ENCODE assay signal across 31 cellular contexts in the genomic region with DNA sequence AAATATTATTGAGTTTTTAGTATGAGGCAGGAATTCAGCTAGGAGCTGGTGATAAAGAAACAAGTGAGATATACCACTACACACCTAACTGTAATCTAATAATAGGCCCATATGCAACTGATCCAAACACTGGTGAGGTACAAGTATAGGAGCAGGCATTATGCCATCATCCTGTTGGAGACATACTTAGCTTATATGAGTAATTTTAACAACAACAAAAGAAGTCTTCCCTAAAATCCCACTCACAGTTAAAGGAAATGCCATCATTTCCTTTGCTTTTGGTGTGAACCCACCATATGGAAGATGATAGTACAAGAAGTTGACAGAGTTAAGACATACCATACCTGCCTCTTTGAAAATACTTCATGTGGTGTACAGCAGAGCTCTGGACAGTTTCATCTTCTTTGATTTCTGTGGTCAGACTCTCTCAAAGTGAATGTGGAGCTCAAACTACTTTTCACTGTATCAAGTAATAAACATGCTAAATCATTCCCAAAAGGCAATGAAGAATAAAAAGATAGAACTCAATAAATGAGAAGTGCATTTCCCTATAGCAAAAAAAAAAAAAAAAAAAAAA.
A peak's percentile ranks its signal among the peaks of the same experiment; 100 is the strongest.
DNase-seq lines count a peak whose midpoint lies in the region; ATAC-seq, FAIRE-seq and TF ChIP-seq lines count a peak whose summit lies in the region.
"Had no signal": no experiment of that assay in that cellular context is flagged by ENCODE, and none has a peak within 500 bp of the region (broad histone marks: within the 10 kb centered on the region; RNA-seq: fewer than 3 reads in every experiment).

No MANE protein-coding gene starts in this region.

- H3K36me3 ChIP-seq in SK-N-SH (replicated peaks in 1 of 2; ENCODE audit: control insufficient read depth in 1 of 2, insufficient read depth in 2 of 2, low read length in 1 of 2), result no peaks in the 10 kb centered on the region
- no peaks in the 10 kb centered on the region for H3K36me3 ChIP-seq in endothelial cell of umbilical vein (ENCODE audit: control insufficient read depth in 2 of 2, extremely low read depth in 1 of 2, insufficient read depth in 2 of 2, low read length in 2 of 2)
- no peaks in the 10 kb centered on the region for H3K36me3 ChIP-seq in smooth muscle cell (ENCODE audit: low read depth)
- H3K36me3 ChIP-seq: breast epithelium, colonic mucosa, gastroesophageal sphincter had no signal

- TF ChIP-seq CTCF in SK-N-SH (IDR thresholded peaks at IDR 0.05) (no peak), endothelial cell of umbilical vein (IDR thresholded peaks at IDR 0.05; ENCODE audit: extremely low read depth in 1 of 2, insufficient read depth in 1 of 2, low read depth in 1 of 2, low read length in 2 of 2) (no peak), smooth muscle cell (IDR thresholded peaks at IDR 0.05; ENCODE audit: borderline replicate concordance, insufficient read depth, poor library complexity, severe bottlenecking) (no peak)

- BruUV-seq in endothelial cell of umbilical vein (replicated peaks; lab: Mats Ljungman, UMichigan), result no TSS peak

- POLR2A ChIA-PET in activated naive CD8-positive, alpha-beta T cell treated with anti-CD3 and anti-CD28 coated beads, Interleukin-2, amount 10 ng/mL, durations not matched to agents 7 days and 5 days (lab: Charles Lee), result no interaction called here
- POLR2A ChIA-PET in SK-N-SH (lab: Yijun Ruan, JAX), result no interaction called here
- POLR2A ChIA-PET in endothelial cell of umbilical vein (lab: Charles Lee), result interaction anchor here (0.7 kb wide), 1 partner anchor 25 kb away, joined by 3 read pairs; no protein-coding TSS in a partner anchor

- peaks cover 4% of the 10 kb centered on the region for H3K36me3 Mint-ChIP-seq in activated naive CD8-positive, alpha-beta T cell treated with anti-CD3 and anti-CD28 coated beads, Interleukin-2, amount 10 ng/mL, durations not matched to agents 7 days and 5 days
- H3K36me3 Mint-ChIP-seq in activated naive CD8-positive, alpha-beta T cell treated with anti-CD3 and anti-CD28 coated beads for 36 hours, result peaks cover 3% of the 10 kb centered on the region

- intact Hi-C loops in endothelial cell of umbilical vein (cut with micrococcal nuclease), result no loop called here

- H3K4me3 Mint-ChIP-seq in activated naive CD8-positive, alpha-beta T cell treated with anti-CD3 and anti-CD28 coated beads, Interleukin-2, amount 10 ng/mL, durations not matched to agents 7 days and 5 days, result no peak overlapping the region
- no peak overlapping the region for H3K4me3 Mint-ChIP-seq in activated naive CD8-positive, alpha-beta T cell treated with anti-CD3 and anti-CD28 coated beads for 36 hours
- H3K4me3 Mint-ChIP-seq: activated CD4-positive, alpha-beta memory T cell treated with anti-CD3 and anti-CD28 coated beads, Interleukin-2, amount 10 ng/mL, durations not matched to agents 7 days and 5 days; CD14-positive monocyte; HFFc6; nephron; T-helper 2 cell treated with Interferon-gamma antibody and Interleukin-4, amounts not matched to agents 5 μg/mL and 100 μg/mL, for 36 hours had no signal

- no peaks in the 10 kb centered on the region for H3K27me3 Mint-ChIP-seq in activated naive CD8-positive, alpha-beta T cell treated with anti-CD3 and anti-CD28 coated beads, Interleukin-2, amount 10 ng/mL, durations not matched to agents 7 days and 5 days
- no peaks in the 10 kb centered on the region for H3K27me3 Mint-ChIP-seq in activated naive CD8-positive, alpha-beta T cell treated with anti-CD3 and anti-CD28 coated beads for 36 hours
- H3K27me3 Mint-ChIP-seq: activated CD4-positive, alpha-beta memory T cell treated with anti-CD3 and anti-CD28 coated beads, Interleukin-2, amount 10 ng/mL, durations not matched to agents 7 days and 5 days had no signal

- H3K27ac Mint-ChIP-seq in activated naive CD8-positive, alpha-beta T cell treated with anti-CD3 and anti-CD28 coated beads, Interleukin-2, amount 10 ng/mL, durations not matched to agents 7 days and 5 days, result no peak overlapping the region
- H3K27ac Mint-ChIP-seq in activated naive CD8-positive, alpha-beta T cell treated with anti-CD3 and anti-CD28 coated beads for 36 hours, result no peak overlapping the region
- H3K27ac Mint-ChIP-seq: activated CD4-positive, alpha-beta memory T cell treated with anti-CD3 and anti-CD28 coated beads, Interleukin-2, amount 10 ng/mL, durations not matched to agents 7 days and 5 days; CD14-positive monocyte; HFFc6; nephron; T-helper 2 cell treated with Interferon-gamma antibody and Interleukin-4, amounts not matched to agents 5 μg/mL and 100 μg/mL, for 36 hours had no signal

- no peaks in the 10 kb centered on the region for H3K79me2 ChIP-seq in SK-N-SH (ENCODE audit: insufficient read depth)
- no peaks in the 10 kb centered on the region for H3K79me2 ChIP-seq in endothelial cell of umbilical vein (ENCODE audit: control insufficient read depth, insufficient read depth, low read length)
- no peaks in the 10 kb centered on the region for H3K79me2 ChIP-seq in smooth muscle cell (ENCODE audit: low read depth)

- TF ChIP-seq EP300 in SK-N-SH (IDR thresholded peaks at IDR 0.05; ENCODE audit: borderline replicate concordance in 1 of 2, low read depth in 1 of 2, low read length in 1 of 2), result no peak

- peaks cover 6% of the 10 kb centered on the region for H3K4me1 Mint-ChIP-seq in activated naive CD8-positive, alpha-beta T cell treated with anti-CD3 and anti-CD28 coated beads, Interleukin-2, amount 10 ng/mL, durations not matched to agents 7 days and 5 days
- H3K4me1 Mint-ChIP-seq in activated naive CD8-positive, alpha-beta T cell treated with anti-CD3 and anti-CD28 coated beads for 36 hours, result peaks cover 2% of the 10 kb centered on the region
- H3K4me1 Mint-ChIP-seq: nephron had no signal

- no peaks in the 10 kb centered on the region for H3K9me2 ChIP-seq in SK-N-SH

- TF ChIP-seq RAD21 in SK-N-SH (IDR thresholded peaks at IDR 0.05; ENCODE audit: low read length), result no peak

- H3K9me1 ChIP-seq in endothelial cell of umbilical vein (replicated peaks; ENCODE audit: control insufficient read depth, extremely low read depth, insufficient read depth, low read length), result no peaks in the 10 kb centered on the region

- no peak for DNase-seq in activated naive CD8-positive, alpha-beta T cell treated with anti-CD3 and anti-CD28 coated beads, Interleukin-2, amount 10 ng/mL, durations not matched to agents 7 days and 5 days
- no peak for DNase-seq in activated naive CD8-positive, alpha-beta T cell treated with anti-CD3 and anti-CD28 coated beads for 36 hours
- no peak for DNase-seq in SK-N-SH
- DNase-seq in endothelial cell of umbilical vein (ENCODE audit: low read depth, low spot score), result peak; percentile 79
- no peak for DNase-seq in smooth muscle cell (lab: John Stamatoyannopoulos, UW; ENCODE audit: unreplicated experiment)
- no peak for DNase-seq in medulla oblongata (ENCODE audit: extremely low spot score)
- DNase-seq in NCI-H1694 (lab: John Stamatoyannopoulos, UW), result no peak
- DNase-seq: activated CD4-positive, alpha-beta memory T cell treated with anti-CD3 and anti-CD28 coated beads, Interleukin-2, amount 10 ng/mL, durations not matched to agents 7 days and 5 days; activated CD4-positive, CD25-positive, alpha-beta regulatory T cell treated with anti-CD3 and anti-CD28 coated beads, Interleukin-2, amount 50 U/mL, for 72 hours; activated CD8-positive, alpha-beta memory T cell treated with anti-CD3 and anti-CD28 coated beads, Interleukin-2, amount 50 U/mL, for 4 hours; activated naive CD4-positive, alpha-beta T cell treated with Interleukin-2 at 50 U/mL for 16 hours; amniotic stem cell; colonic mucosa; DMS79; GOT3; HFFc6; NCI-H2029 treated with DMSO at 0.1 percent for 48 hours; NCI-H2227 treated with DMSO at 0.1 percent for 48 hours; NCI-H526 treated with DMSO at 0.1 percent for 48 hours; PC-3; stimulated activated naive CD4-positive, alpha-beta T cell had no signal

- H3K9me3 ChIP-seq in SK-N-SH, result no peaks in the 10 kb centered on the region
- no peaks in the 10 kb centered on the region for H3K9me3 ChIP-seq in endothelial cell of umbilical vein (replicated peaks; ENCODE audit: control insufficient read depth, insufficient read depth, low read length)
- no peaks in the 10 kb centered on the region for H3K9me3 ChIP-seq in smooth muscle cell (replicated peaks; ENCODE audit: low read depth)
- H3K9me3 ChIP-seq: breast epithelium, colonic mucosa, gastroesophageal sphincter had no signal

- no peak overlapping the region for H3K4me3 ChIP-seq in SK-N-SH (ENCODE audit: low read depth in 2 of 2, low read length in 1 of 2)
- H3K4me3 ChIP-seq in endothelial cell of umbilical vein (replicated peaks in 1 of 3; ENCODE audit: insufficient read depth in 1 of 3, low read depth in 1 of 3, low read length in 3 of 3), result no peak overlapping the region
- no peak overlapping the region for H3K4me3 ChIP-seq in smooth muscle cell
- H3K4me3 ChIP-seq: breast epithelium, colonic mucosa, gastroesophageal sphincter, lung had no signal

- CTCF ChIA-PET in SK-N-SH (lab: Yijun Ruan, JAX), result interaction anchor here (1.1 kb wide), 1 partner anchor 12 kb away, joined by 3 read pairs; no protein-coding TSS in a partner anchor
- CTCF ChIA-PET in endothelial cell of umbilical vein (lab: Charles Lee), result interaction anchor here (0.8 to 3.6 kb wide), 7 partner anchors 12 to 218 kb away, joined by 3 to 20 read pairs (median 4); no protein-coding TSS in a partner anchor

- peaks cover 10% of the 10 kb centered on the region for H3F3A ChIP-seq in SK-N-SH (replicated peaks; ENCODE audit: insufficient read depth)
- H3F3A ChIP-seq in smooth muscle cell (ENCODE audit: low read depth), result no peaks in the 10 kb centered on the region

- H3K27ac ChIP-seq in SK-N-SH (ENCODE audit: low read depth in 2 of 2, low read length in 1 of 2) (peak overlapping the region in 1 of 2 experiments; percentile 52; a peak in 3 of 4 replicates), endothelial cell of umbilical vein (ENCODE audit: insufficient read depth, low read depth, low read length) (peak overlapping the region; percentile 31), smooth muscle cell (ENCODE audit: low read depth) (no peak overlapping the region)
- H3K27ac ChIP-seq: breast epithelium, colonic mucosa, gastroesophageal sphincter, KMS-11 had no signal

- H3K9ac ChIP-seq in SK-N-SH, result 0 out of 2 replicates have a peak overlapping the region, but pooled peaks have one; percentile 8
- no peak overlapping the region for H3K9ac ChIP-seq in endothelial cell of umbilical vein (replicated peaks; ENCODE audit: extremely low read depth, insufficient read depth, low read length)
- no peak overlapping the region for H3K9ac ChIP-seq in smooth muscle cell (ENCODE audit: low read depth)
- H3K9ac ChIP-seq: KMS-11 had no signal

- no peak for TF ChIP-seq POLR2A in endothelial cell of umbilical vein (IDR thresholded peaks at IDR 0.05; ENCODE audit: low read depth, low read length)

- no peak overlapping the region for H3K4me2 ChIP-seq in SK-N-SH
- peak overlapping the region; percentile 64 for H3K4me2 ChIP-seq in endothelial cell of umbilical vein (ENCODE audit: insufficient read depth, low read length)
- H3K4me2 ChIP-seq in smooth muscle cell, result peak overlapping the region; percentile 43
- H3K4me2 ChIP-seq: KMS-11 had no signal

- H4K20me1 ChIP-seq in SK-N-SH (ENCODE audit: insufficient read depth) (no peaks in the 10 kb centered on the region), endothelial cell of umbilical vein (replicated peaks; ENCODE audit: control insufficient read depth, extremely low read depth, insufficient read depth, low read length) (no peaks in the 10 kb centered on the region), smooth muscle cell (ENCODE audit: low read depth) (no peaks in the 10 kb centered on the region)

- H3K9me3 Mint-ChIP-seq in activated naive CD8-positive, alpha-beta T cell treated with anti-CD3 and anti-CD28 coated beads, Interleukin-2, amount 10 ng/mL, durations not matched to agents 7 days and 5 days, result peaks cover 8% of the 10 kb centered on the region
- peaks cover 6% of the 10 kb centered on the region for H3K9me3 Mint-ChIP-seq in activated naive CD8-positive, alpha-beta T cell treated with anti-CD3 and anti-CD28 coated beads for 36 hours
- H3K9me3 Mint-ChIP-seq: HFFc6 had no signal

- FAIRE-seq in endothelial cell of umbilical vein (lab: Jason Lieb, UNC), result peak; percentile 67

- peaks cover 4 to 14% of the 10 kb centered on the region in 2 experiments; a peak in 2 of 4 replicates for H3K4me1 ChIP-seq in SK-N-SH (ENCODE audit: control insufficient read depth in 1 of 2, insufficient read depth in 2 of 2, low read depth in 1 of 2, low read length in 1 of 2)
- peaks cover 16% of the 10 kb centered on the region for H3K4me1 ChIP-seq in endothelial cell of umbilical vein (ENCODE audit: control insufficient read depth, extremely low read depth, insufficient read depth, low read length)
- H3K4me1 ChIP-seq in smooth muscle cell (ENCODE audit: low read depth), result no peaks in the 10 kb centered on the region
- H3K4me1 ChIP-seq: breast epithelium, colonic mucosa, gastroesophageal sphincter had no signal

- peak; percentile 36 for ATAC-seq in activated naive CD8-positive, alpha-beta T cell treated with anti-CD3 and anti-CD28 coated beads, Interleukin-2, amount 10 ng/mL, durations not matched to agents 7 days and 5 days (ENCODE audit: low read depth)
- ATAC-seq in HG02938 (IDR thresholded peaks at IDR 0.05; ENCODE audit: unreplicated experiment), result no peak
- ATAC-seq: esophagus mucosa, gastroesophageal sphincter, PC-3, Right ventricle myocardium inferior had no signal

- dilution Hi-C loops in endothelial cell of umbilical vein (cut with MboI; ENCODE audit: extremely low pct_ligation_motif_present, low sequenced_read_pairs), result no loop called here

- no peaks in the 10 kb centered on the region for H3K27me3 ChIP-seq in SK-N-SH (ENCODE audit: insufficient read depth)
- no peaks in the 10 kb centered on the region for H3K27me3 ChIP-seq in endothelial cell of umbilical vein (ENCODE audit: control insufficient read depth in 2 of 2, insufficient read depth in 2 of 2, low read length in 2 of 2)
- H3K27me3 ChIP-seq in smooth muscle cell (ENCODE audit: low read depth), result no peaks in the 10 kb centered on the region
- H3K27me3 ChIP-seq: breast epithelium, colonic mucosa, gastroesophageal sphincter had no signal

- H2AFZ ChIP-seq in SK-N-SH (ENCODE audit: low read depth), result no peak overlapping the region
- H2AFZ ChIP-seq in endothelial cell of umbilical vein (ENCODE audit: low read depth, low read length), result no peak overlapping the region
- H2AFZ ChIP-seq in smooth muscle cell (ENCODE audit: low read depth), result peak overlapping the region; percentile 56
